Comparison of ENCODE assay signal across 19 cellular contexts in the genomic region with DNA sequence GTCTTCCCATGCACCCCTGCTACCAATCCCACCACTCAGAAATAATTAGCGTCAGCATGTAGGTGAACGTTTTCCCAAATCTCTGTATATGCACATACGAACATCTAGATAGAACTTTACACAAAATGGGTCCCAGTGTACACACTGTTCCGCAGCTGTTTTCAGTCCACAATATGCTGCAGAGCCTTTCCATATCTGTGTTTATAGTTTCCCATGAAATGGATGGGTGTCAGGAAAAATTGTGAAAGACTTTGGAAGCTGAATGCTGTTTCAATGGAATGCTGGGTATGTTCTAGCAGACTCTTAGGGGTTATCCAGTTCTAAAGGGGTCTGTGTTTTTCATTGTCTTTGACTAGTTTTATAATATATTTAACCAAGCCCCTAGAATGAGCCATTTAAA. TPM values are rescaled to one million over a fixed set of nuclear protein-coding genes. Genes with fewer than 3 reads are reported as not detected.
DNase-seq lines count a peak whose midpoint lies in the region; ATAC-seq and TF ChIP-seq lines count a peak whose summit lies in the region.
"Had no signal": no experiment of that assay in that cellular context is flagged by ENCODE, and none has a peak within 500 bp of the region (broad histone marks: within the 10 kb centered on the region; RNA-seq: fewer than 3 reads in every experiment).

No MANE protein-coding gene starts in this region.

- DNase-seq in Karpas-422 (no peak), fibroblast of peridontal ligament (ENCODE audit: extremely low read depth) (peak; percentile 86), mesenchymal stem cell (peak; percentile 76), thyroid gland (no peak), NCI-H446 treated with DMSO at 0.1 percent for 48 hours (lab: John Stamatoyannopoulos, UW) (no peak), retina (no peak), EL (no peak)
- DNase-seq: activated CD8-positive, alpha-beta memory T cell treated with anti-CD3 and anti-CD28 coated beads, Interleukin-2, amount 50 U/mL, for 48 hours; activated naive CD4-positive, alpha-beta T cell treated with anti-CD3 and anti-CD28 coated beads, Interleukin-2, amount 50 U/mL, for 16 hours; effector CD8-positive, alpha-beta T cell; H7; midbrain; NCI-H2107; NCI-H748 treated with DMSO at 0.1 percent for 48 hours; occipital lobe; T-helper 1 cell had no signal

- no peaks in the 10 kb centered on the region for H3K36me3 ChIP-seq in Karpas-422 (ENCODE audit: insufficient read depth, low read length)
- H3K36me3 ChIP-seq in mesenchymal stem cell (ENCODE audit: control insufficient read depth in 1 of 2, insufficient read depth in 2 of 2, low read depth in 1 of 2, low read length in 2 of 2), result no peaks in the 10 kb centered on the region
- H3K36me3 ChIP-seq in thyroid gland, result no peaks in the 10 kb centered on the region
- H3K36me3 ChIP-seq: breast epithelium had no signal

- H3K4me2 ChIP-seq in Karpas-422 (ENCODE audit: low read depth, low read length, poor library complexity, severe bottlenecking) (peak overlapping the region; percentile 62), mesenchymal stem cell (ENCODE audit: low read length, poor library complexity, severe bottlenecking) (no peak overlapping the region)

- no peak overlapping the region for H2BK15ac ChIP-seq in mesenchymal stem cell (ENCODE audit: low read depth, poor library complexity, severe bottlenecking)

- H3K23ac ChIP-seq in mesenchymal stem cell (ENCODE audit: low read length in 2 of 2), result no peak overlapping the region

- H3K27me3 ChIP-seq in Karpas-422 (ENCODE audit: low read length), result no peaks in the 10 kb centered on the region
- H3K27me3 ChIP-seq in mesenchymal stem cell (ENCODE audit: control insufficient read depth in 1 of 2, insufficient read depth in 1 of 2, low read length in 2 of 2), result no peaks in the 10 kb centered on the region
- no peaks in the 10 kb centered on the region for H3K27me3 ChIP-seq in thyroid gland
- H3K27me3 ChIP-seq: breast epithelium had no signal

- intact Hi-C loops in thyroid gland (cut with DNase I), result no loop called here

- no peak overlapping the region for H3K4ac ChIP-seq in mesenchymal stem cell (ENCODE audit: low read depth in 1 of 2, low read length in 2 of 2)

- H2AK5ac ChIP-seq in mesenchymal stem cell (ENCODE audit: low read length, severe bottlenecking), result no peak overlapping the region

- H3K9me3 ChIP-seq in Karpas-422 (ENCODE audit: low read length), result no peaks in the 10 kb centered on the region
- no peaks in the 10 kb centered on the region for H3K9me3 ChIP-seq in mesenchymal stem cell (ENCODE audit: control insufficient read depth, low read length)
- H3K9me3 ChIP-seq in thyroid gland, result no peaks in the 10 kb centered on the region
- H3K9me3 ChIP-seq: breast epithelium had no signal

- H3K4me1 ChIP-seq in Karpas-422 (ENCODE audit: low read length) (peaks cover 33% of the 10 kb centered on the region), mesenchymal stem cell (ENCODE audit: control insufficient read depth, insufficient read depth, low read depth, low read length) (no peaks in the 10 kb centered on the region), thyroid gland (peaks cover 23 to 46% of the 10 kb centered on the region in 2 donors)
- H3K4me1 ChIP-seq: breast epithelium had no signal

- no peak overlapping the region for H2BK120ac ChIP-seq in mesenchymal stem cell (ENCODE audit: low read depth, low read length)

- H3K79me2 ChIP-seq in Karpas-422 (ENCODE audit: low read length), result no peaks in the 10 kb centered on the region

- no peak overlapping the region for H2BK12ac ChIP-seq in mesenchymal stem cell (ENCODE audit: low read length in 2 of 2)

- H4K8ac ChIP-seq in mesenchymal stem cell (ENCODE audit: low read length), result no peak overlapping the region

- no peak overlapping the region for H2BK5ac ChIP-seq in mesenchymal stem cell (ENCODE audit: low read depth, low read length, poor library complexity, severe bottlenecking)

- H3K4me3 ChIP-seq in Karpas-422 (ENCODE audit: low read length) (0 out of 2 replicates have a peak overlapping the region, but pooled peaks have one; percentile 26), mesenchymal stem cell (ENCODE audit: insufficient read depth in 1 of 2, low read depth in 1 of 2, low read length in 2 of 2) (peak overlapping the region in 1 of 2 experiments; percentile 22), thyroid gland (replicated peaks in 1 of 3) (no peak overlapping the region)
- H3K4me3 ChIP-seq: breast epithelium had no signal

- H3K18ac ChIP-seq in mesenchymal stem cell (ENCODE audit: low read depth in 1 of 2, low read length in 2 of 2), result no peak overlapping the region

- H4K20me1 ChIP-seq in Karpas-422 (ENCODE audit: insufficient read depth, low read depth, low read length), result 0 out of 2 replicates have a peak, but pooled peaks cover 3% of the 10 kb centered on the region

- H3K27ac ChIP-seq in Karpas-422 (ENCODE audit: low read length) (no peak overlapping the region; the same call in 1 of the 2 replicates), mesenchymal stem cell (ENCODE audit: low read length, poor library complexity, severe bottlenecking) (no peak overlapping the region), thyroid gland (peak overlapping the region in 2 of 3 donors; percentile 80 to 83)
- H3K27ac ChIP-seq: RWPE1 had no signal

- H3K9me2 ChIP-seq in Karpas-422 (replicated peaks; ENCODE audit: insufficient read depth, low read length), result no peaks in the 10 kb centered on the region

- no peak overlapping the region for H4K91ac ChIP-seq in mesenchymal stem cell (ENCODE audit: low read length)

- peaks cover 26% of the 10 kb centered on the region for H3K79me1 ChIP-seq in mesenchymal stem cell (replicated peaks; ENCODE audit: low read length, poor library complexity, severe bottlenecking)

- TF ChIP-seq POLR2A in thyroid gland (IDR thresholded peaks at IDR 0.05), result no peak

- H3K9ac ChIP-seq in Karpas-422 (ENCODE audit: low read length), result no peak overlapping the region
- H3K9ac ChIP-seq in mesenchymal stem cell (ENCODE audit: low read length), result no peak overlapping the region

- ATAC-seq in HG02938 (IDR thresholded peaks at IDR 0.05; ENCODE audit: unreplicated experiment), result no peak

- no peak overlapping the region for H3K14ac ChIP-seq in mesenchymal stem cell (ENCODE audit: low read length in 2 of 2)

- WGBS in mesenchymal stem cell, result 73% methylated on average over 4 of the region's 4 CpGs
- WGBS in thyroid gland, 2 donors, result 81 to 86% methylated on average over 4 of the region's 4 CpGs

- no peak for TF ChIP-seq CTCF in thyroid gland (IDR thresholded peaks at IDR 0.05)

- H2AFZ ChIP-seq in Karpas-422 (ENCODE audit: low read length) (no peak overlapping the region), mesenchymal stem cell (ENCODE audit: low read depth, low read length) (no peak overlapping the region)

RNA-seq across cellular contexts. Expression of gene GRK5, which starts 13.8 kb away (rescaled TPM):
- 4.5 and 5.0 TPM in 2 replicates for total RNA-seq in Karpas-422 (2014; rRNA removed; shearing (Covaris generic); ENCODE audit: low replicate concordance)
- 56.5 TPM for polyA plus RNA-seq in mesenchymal stem cell (2013, experiment 1 of 2)
- 57.3 TPM for polyA plus RNA-seq in mesenchymal stem cell (2013, experiment 2 of 2)
- 10 to 100 TPM in 3 of 4 donors, 1 to 10 TPM in 1; 9.2 to 27.3 (median 15.0) TPM for total RNA-seq in thyroid gland

RNA-seq across cellular contexts. Expression of gene PRDX3, which starts 42.6 kb away (rescaled TPM):
- total RNA-seq in Karpas-422 (2014; rRNA removed; shearing (Covaris generic); ENCODE audit: low replicate concordance), result 88.4 and 293 TPM in 2 replicates
- 95.8 TPM for polyA plus RNA-seq in mesenchymal stem cell (2013, experiment 1 of 2)
- polyA plus RNA-seq in mesenchymal stem cell (2013, experiment 2 of 2), result 97.4 TPM
- total RNA-seq in thyroid gland, result 100 to 1,000 TPM; 137 to 299 (median 243) TPM

RNA-seq across cellular contexts. Expression of gene SFXN4, which starts 55.7 kb away (rescaled TPM):
- 43.7 and 48.2 TPM in 2 replicates for total RNA-seq in Karpas-422 (2014; rRNA removed; shearing (Covaris generic); ENCODE audit: low replicate concordance)
- 14.4 TPM for polyA plus RNA-seq in mesenchymal stem cell (2013, experiment 1 of 2)
- 17.1 TPM for polyA plus RNA-seq in mesenchymal stem cell (2013, experiment 2 of 2)
- 10 to 100 TPM; 17.8 to 88.3 (median 36.3) TPM for total RNA-seq in thyroid gland

Comparison
In these comparisons a context has a peak if more than half of its experiments do, and no peak if none do; other contexts are left out.
1. DNase-seq: peak in fibroblast of peridontal ligament (single experiment) and mesenchymal stem cell (single experiment); none in Karpas-422 (single experiment), thyroid gland (0 of 2), NCI-H446 treated with DMSO at 0.1 percent for 48 hours (single experiment), retina (single experiment) and EL (single experiment).
2. H3K27ac ChIP-seq: peak in thyroid gland (2 of 3); none in Karpas-422 (single experiment) and mesenchymal stem cell (single experiment).